ENCODE assay signal across 6 cellular contexts in the genomic region with DNA sequence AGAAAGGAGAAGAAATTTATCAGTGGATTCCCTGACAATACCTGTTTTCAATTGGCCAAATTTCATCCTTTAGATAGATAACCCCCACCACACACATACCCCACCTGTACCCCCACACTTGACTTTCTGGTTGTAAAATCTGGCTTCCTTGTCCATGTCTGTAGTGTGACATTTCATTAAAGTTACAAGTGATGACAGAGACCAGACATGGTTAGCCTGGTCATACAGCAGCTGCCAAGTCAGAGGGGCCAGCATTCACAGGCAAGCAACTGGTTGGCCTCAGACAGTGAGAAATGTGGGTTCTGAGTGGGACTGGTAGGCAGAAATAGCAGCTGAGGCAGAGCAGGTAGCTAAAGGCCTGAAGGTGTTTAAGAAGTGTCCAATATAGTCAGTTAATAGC.
"Had no signal": no experiment of that assay in that cellular context is flagged by ENCODE, and none has a peak within 500 bp of the region (broad histone marks: within the 10 kb centered on the region; RNA-seq: fewer than 3 reads in every experiment).

No MANE protein-coding gene starts in this region.

- H3K4me1 Mint-ChIP-seq: IgD-negative memory B cell had no signal

- H3K4me3 Mint-ChIP-seq: IgD-negative memory B cell had no signal

- H3K27ac ChIP-seq: HL-60 had no signal

- H3K27ac Mint-ChIP-seq: IgD-negative memory B cell had no signal

- ATAC-seq: HepG2, K562 had no signal

- DNase-seq: IMR-90, KBM-7 had no signal

- H3K27me3 Mint-ChIP-seq: IgD-negative memory B cell had no signal

- H3K4me3 ChIP-seq: K562 had no signal

- H3K36me3 Mint-ChIP-seq: IgD-negative memory B cell had no signal
